Comparison of ENCODE assay signal across 8 cellular contexts in the genomic region with DNA sequence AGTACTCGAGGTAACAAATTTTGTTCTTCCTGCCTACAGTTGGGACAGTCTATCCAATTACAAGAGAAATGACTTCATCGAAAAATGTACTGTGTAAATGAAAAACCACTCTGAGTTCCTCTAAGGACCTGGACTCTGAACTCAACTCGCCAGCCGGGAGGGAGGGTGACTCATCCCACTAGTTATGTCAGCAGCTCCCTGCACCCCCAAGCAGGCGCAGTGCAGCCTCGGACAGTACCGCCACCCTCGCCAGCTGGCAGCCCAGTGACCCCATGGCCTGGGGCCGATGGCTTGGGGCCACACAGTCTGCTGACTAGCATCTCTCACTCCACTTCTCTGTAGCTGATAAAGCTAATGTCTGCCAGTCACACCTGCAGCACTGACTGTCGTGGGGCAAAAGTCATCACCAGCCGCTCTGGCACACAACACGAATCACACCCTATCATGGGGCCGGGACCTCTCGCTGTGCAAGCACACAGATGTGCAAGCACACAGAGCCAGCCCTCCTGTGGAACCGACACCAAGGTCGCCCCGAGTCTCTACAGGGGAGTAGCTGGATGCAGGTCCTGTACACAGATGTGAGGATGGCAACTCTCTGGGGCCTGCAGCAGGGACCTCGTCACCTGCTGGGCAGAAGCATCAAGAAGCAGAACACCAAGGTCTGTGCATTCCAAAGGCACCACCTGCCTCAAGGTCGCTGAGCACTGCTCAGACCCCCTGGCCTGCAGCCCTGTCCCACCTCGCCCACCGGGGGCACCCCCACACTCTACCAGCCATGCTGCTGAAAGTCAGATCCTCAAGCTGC. TPM values are rescaled to one million over a fixed set of nuclear protein-coding genes. Genes with fewer than 3 reads are reported as not detected.
DNase-seq lines count a peak whose midpoint lies in the region; ATAC-seq and TF ChIP-seq lines count a peak whose summit lies in the region.

No MANE protein-coding gene starts in this region.

- H3K36me3 ChIP-seq in SJCRH30 (peaks cover 71% of the 10 kb centered on the region), brain microvascular endothelial cell (replicated peaks) (peaks cover 76% of the 10 kb centered on the region)

- H3K36me3 Mint-ChIP-seq in immature natural killer cell = peaks cover 5 to 36% (median 18%) of the 10 kb centered on the region in 3 donors

- peaks cover 23 to 40% (median 24%) of the 10 kb centered on the region in 3 donors for H3K27me3 Mint-ChIP-seq in immature natural killer cell (ENCODE audit: low read depth in 3 of 3)

- in situ Hi-C loops in brain microvascular endothelial cell (cut with HindIII; ENCODE audit: low pct_ligation_motif_present, low sequenced_read_pairs) = no loop called here

- H3K4me3 Mint-ChIP-seq in immature natural killer cell = peak overlapping the region; percentile 53 to 93 (median 63)

- H3K4me3 ChIP-seq in SJCRH30 = no peak overlapping the region
- H3K4me3 ChIP-seq in brain microvascular endothelial cell (ENCODE audit: low read depth, low read length) = no peak overlapping the region
- H3K4me3 ChIP-seq in skeletal muscle cell (ENCODE audit: low read depth, low read length) = peak overlapping the region; percentile 13

- H3K4me1 ChIP-seq in SJCRH30 = peaks cover 28% of the 10 kb centered on the region

- DNase-seq in SJCRH30 (peak; percentile 84 to 87), brain microvascular endothelial cell (peak; percentile 95), immature natural killer cell (peak; percentile 41 to 45 (median 44)), skeletal muscle cell (ENCODE audit: low read depth) (peak; percentile 88), DMS79 (lab: John Stamatoyannopoulos, UW) (no peak)

- no peaks in the 10 kb centered on the region for H3K9me3 Mint-ChIP-seq in immature natural killer cell

- no peaks in the 10 kb centered on the region for H3K9me3 ChIP-seq in SJCRH30 (replicated peaks)

- H3K27ac Mint-ChIP-seq in immature natural killer cell = peak overlapping the region; percentile 88 to 100 (median 93)

- H3K27ac ChIP-seq in SJCRH30 (peak overlapping the region; percentile 9; the same call in 1 of the 2 replicates), brain microvascular endothelial cell (peak overlapping the region; percentile 92)

- 0 out of 3 replicates have a peak, but pooled peaks have one; percentile 15 for TF ChIP-seq CTCF in GM12872 (IDR thresholded peaks at IDR 0.05; ENCODE audit: insufficient read depth, low read depth, low read length)
- no peak for TF ChIP-seq CTCF in brain microvascular endothelial cell (IDR thresholded peaks at IDR 0.05; ENCODE audit: low read depth, low read length, missing control alignments)

- peaks cover 78 to 84% of the 10 kb centered on the region in 2 donors for H3K4me1 Mint-ChIP-seq in immature natural killer cell

- ATAC-seq in HG03521 (IDR thresholded peaks at IDR 0.05; ENCODE audit: unreplicated experiment) (no peak), HG02588 (IDR thresholded peaks at IDR 0.05; ENCODE audit: unreplicated experiment) (no peak)

- H3K27me3 ChIP-seq in SJCRH30 (no peaks in the 10 kb centered on the region), brain microvascular endothelial cell (replicated peaks) (no peaks in the 10 kb centered on the region)

RNA-seq across cellular contexts. Expression of a gene that starts 5.7 kb away (rescaled TPM):
- total RNA-seq in SJCRH30 (2014; rRNA removed; shearing (Covaris generic)) = 70.5 and 88.7 TPM in 2 replicates
- 100 to 1,000 TPM in 1 of 3 donors, 10 to 100 TPM in 2; 48.9 to 130 (median 55.9) TPM for polyA plus RNA-seq in immature natural killer cell

RNA-seq across cellular contexts. Expression of a gene that starts 38.9 kb away (rescaled TPM):
- total RNA-seq in SJCRH30 (2014; rRNA removed; shearing (Covaris generic)) = 11.0 and 13.2 TPM in 2 replicates
- 10 to 100 TPM in 1 of 3 donors, 1 to 10 TPM in 2; 5.8 to 12.2 (median 6.8) TPM for polyA plus RNA-seq in immature natural killer cell

RNA-seq across cellular contexts. Expression of a gene that starts 49.6 kb away (rescaled TPM):
- 4.8 and 6.3 TPM in 2 replicates for total RNA-seq in SJCRH30 (2014; rRNA removed; shearing (Covaris generic))
- 100 to 1,000 TPM; 278 to 589 (median 370) TPM for polyA plus RNA-seq in immature natural killer cell

RNA-seq across cellular contexts. Expression of a gene that starts 55.1 kb away (rescaled TPM):
- 23.5 and 24.6 TPM in 2 replicates for total RNA-seq in SJCRH30 (2014; rRNA removed; shearing (Covaris generic))
- polyA plus RNA-seq in immature natural killer cell = 10 to 100 TPM; 27.7 to 65.8 (median 28.8) TPM
